In the genomic region with DNA sequence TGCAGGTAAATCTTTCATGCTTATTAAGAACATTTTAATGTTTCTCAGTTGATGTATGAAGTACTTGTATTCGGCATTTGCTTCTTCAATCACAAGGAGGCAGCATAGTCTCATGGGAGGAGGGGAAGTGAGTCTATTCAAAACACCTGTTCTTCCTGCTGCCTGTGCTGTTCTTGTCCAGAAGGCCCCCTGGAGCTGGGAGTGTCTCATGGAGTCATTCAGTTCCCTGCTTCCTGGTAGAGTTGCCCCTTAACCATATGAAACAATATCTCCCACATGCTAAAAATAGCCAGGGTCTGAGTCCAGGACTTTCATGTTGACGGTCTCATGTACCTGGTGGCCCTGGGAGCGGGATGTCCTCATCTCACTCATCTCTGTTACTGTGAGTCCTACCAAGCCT, we compare ENCODE assay signal across 8 cellular contexts. TPM values are rescaled to one million over a fixed set of nuclear protein-coding genes. Genes with fewer than 3 reads are reported as not detected.
A peak's percentile ranks its signal among the peaks of the same experiment; 100 is the strongest.
DNase-seq lines count a peak whose midpoint lies in the region; ATAC-seq and TF ChIP-seq lines count a peak whose summit lies in the region.

No MANE protein-coding gene starts in this region.

- H3K9me3 ChIP-seq in neural cell (ENCODE audit: low read length): no peaks in the 10 kb centered on the region

- no peak overlapping the region for H3K4me2 ChIP-seq in neural cell (ENCODE audit: low read length)

- H3F3A ChIP-seq in neural cell (ENCODE audit: insufficient read depth, low read length, poor library complexity, severe bottlenecking): no peaks in the 10 kb centered on the region

- ATAC-seq in natural killer cell: no peak

- no peak for TF ChIP-seq EP300 in neural cell (conservative IDR thresholded peaks at IDR 0.05; ENCODE audit: poor library complexity, severe bottlenecking)

- no peak overlapping the region for H2AFZ ChIP-seq in neural cell (ENCODE audit: low read depth, low read length)

- H3K4me3 Mint-ChIP-seq in natural killer cell (no peak overlapping the region), CD14-positive monocyte (no peak overlapping the region)

- H3K79me2 ChIP-seq in neural cell (replicated peaks; ENCODE audit: insufficient read depth, low read length): no peaks in the 10 kb centered on the region

- intact Hi-C loops in natural killer cell (cut with micrococcal nuclease) (no loop called here), CD14-positive monocyte (cut with micrococcal nuclease) (no loop called here)

- DNase-seq in D341Med (ENCODE audit: low spot score): peak; percentile 63
- peak; percentile 44 for DNase-seq in H7
- peak; percentile 52 for DNase-seq in NCI-H524 treated with DMSO at 0.1 percent for 48 hours (lab: John Stamatoyannopoulos, UW)
- peak; percentile 62 to 74 for DNase-seq in cardiac fibroblast (ENCODE audit: low read depth in 2 of 2)
- DNase-seq in AG08395 (ENCODE audit: low spot score): no peak
- DNase-seq in natural killer cell: no peak
- DNase-seq in CD14-positive monocyte (ENCODE audit: low spot score): no peak

- H3K4me1 Mint-ChIP-seq in natural killer cell (peaks cover 0 to 4% of the 10 kb centered on the region in 2 donors), CD14-positive monocyte (no peaks in the 10 kb centered on the region)

- H3K27me3 Mint-ChIP-seq in natural killer cell (ENCODE audit: low read depth in 2 of 2) (no peaks in the 10 kb centered on the region), CD14-positive monocyte (ENCODE audit: low read depth in 3 of 3) (peaks cover 10 to 23% (median 15%) of the 10 kb centered on the region in 3 donors)

- H3K36me3 Mint-ChIP-seq in natural killer cell (no peaks in the 10 kb centered on the region), CD14-positive monocyte (no peaks in the 10 kb centered on the region)

- H3K9ac ChIP-seq in neural cell (ENCODE audit: low read length): no peak overlapping the region

- H3K9me3 Mint-ChIP-seq in natural killer cell: no peaks in the 10 kb centered on the region
- H3K9me3 Mint-ChIP-seq in CD14-positive monocyte: peaks cover 0 to 3% (median 0%) of the 10 kb centered on the region in 7 donors

- H3K27ac ChIP-seq in neural cell (ENCODE audit: low read length): no peak overlapping the region

- H3K4me3 ChIP-seq in H7 (ENCODE audit: insufficient read depth, low read depth, low read length) (no peak overlapping the region), cardiac fibroblast (replicated peaks in 1 of 2; ENCODE audit: low read depth in 2 of 2, low read length in 2 of 2) (no peak overlapping the region), neural cell (ENCODE audit: low read length) (no peak overlapping the region)

- TF ChIP-seq RAD21 in neural cell (conservative IDR thresholded peaks at IDR 0.05): peak; percentile 48

- H3K27ac Mint-ChIP-seq in natural killer cell (no peak overlapping the region), CD14-positive monocyte (no peak overlapping the region)

- peak; percentile 47 for TF ChIP-seq CTCF in cardiac fibroblast (IDR thresholded peaks at IDR 0.05; ENCODE audit: low read depth, low read length)
- peak; percentile 43 for TF ChIP-seq CTCF in neural cell (IDR thresholded peaks at IDR 0.05; ENCODE audit: poor library complexity, severe bottlenecking)
- TF ChIP-seq CTCF in natural killer cell (IDR thresholded peaks at IDR 0.05): no peak
- no peak for TF ChIP-seq CTCF in CD14-positive monocyte (IDR thresholded peaks at IDR 0.05)

- H3K9me2 ChIP-seq in neural cell (ENCODE audit: insufficient read depth, low read length): no peaks in the 10 kb centered on the region

- H3K36me3 ChIP-seq in H7 (replicated peaks; ENCODE audit: control insufficient read depth, insufficient read depth, low read length): no peaks in the 10 kb centered on the region
- H3K36me3 ChIP-seq in neural cell (ENCODE audit: insufficient read depth, low read length): no peaks in the 10 kb centered on the region

- H3K27me3 ChIP-seq in H7 (ENCODE audit: control insufficient read depth, insufficient read depth, low read length) (no peaks in the 10 kb centered on the region), neural cell (ENCODE audit: insufficient read depth, low read depth, low read length) (no peaks in the 10 kb centered on the region)

- no peaks in the 10 kb centered on the region for H4K20me1 ChIP-seq in neural cell (ENCODE audit: insufficient read depth)

TF ChIP-seq in neural cell, 6 proteins besides CTCF, POLR2A, EP300 and RAD21:
- TF ChIP-seq TAF1 (IDR thresholded peaks at IDR 0.05; ENCODE audit: low read depth) (no peak), MXI1 (conservative IDR thresholded peaks at IDR 0.05; ENCODE audit: poor library complexity, severe bottlenecking) (no peak), REST (IDR thresholded peaks at IDR 0.05; ENCODE audit: borderline replicate concordance) (no peak), EZH2 (IDR thresholded peaks at IDR 0.05; ENCODE audit: borderline replicate concordance, insufficient read depth, low read length, poor library complexity, severe bottlenecking) (no peak), POLR2AphosphoS5 (IDR thresholded peaks at IDR 0.05) (no peak), SMC3 (conservative IDR thresholded peaks at IDR 0.05; ENCODE audit: poor library complexity) (no peak)

RNA-seq across cellular contexts. Expression of gene PPP1R2, which starts 15.5 kb away (rescaled TPM):
- 76.4 and 121 TPM in 2 replicates for total RNA-seq in H7 (2014; rRNA removed; shearing (Covaris generic))
- polyA plus RNA-seq in neural cell (96.8 and 113 TPM in 2 replicates), CD14-positive monocyte (100 to 1,000 TPM; 118 to 121 TPM)
- polyA minus RNA-seq in neural cell: 128 and 134 TPM in 2 replicates
- 10 to 100 TPM; 89.8 to 97.3 (median 89.9) TPM for total RNA-seq in natural killer cell

RNA-seq across cellular contexts. Expression of gene APOD, which starts 25.1 kb away (rescaled TPM):
- total RNA-seq in H7 (2014; rRNA removed; shearing (Covaris generic)): not detected in 2 replicates
- polyA plus RNA-seq in neural cell (not detected in 2 replicates), CD14-positive monocyte (not detected)
- not detected in 2 replicates for polyA minus RNA-seq in neural cell
- total RNA-seq in natural killer cell: not detected

Comparison
In these comparisons a context has a peak if more than half of its experiments do, and no peak if none do; other contexts are left out.
1. DNase-seq: peak in D341Med (single experiment), H7 (single experiment), NCI-H524 treated with DMSO at 0.1 percent for 48 hours (single experiment) and cardiac fibroblast (2 of 2); none in AG08395 (single experiment), natural killer cell (single experiment) and CD14-positive monocyte (single experiment).
2. CTCF ChIP-seq: peak in cardiac fibroblast (single experiment) and neural cell (single experiment); none in natural killer cell (single experiment) and CD14-positive monocyte (single experiment).